ENCODE assay signal across 9 cellular contexts in the genomic region with DNA sequence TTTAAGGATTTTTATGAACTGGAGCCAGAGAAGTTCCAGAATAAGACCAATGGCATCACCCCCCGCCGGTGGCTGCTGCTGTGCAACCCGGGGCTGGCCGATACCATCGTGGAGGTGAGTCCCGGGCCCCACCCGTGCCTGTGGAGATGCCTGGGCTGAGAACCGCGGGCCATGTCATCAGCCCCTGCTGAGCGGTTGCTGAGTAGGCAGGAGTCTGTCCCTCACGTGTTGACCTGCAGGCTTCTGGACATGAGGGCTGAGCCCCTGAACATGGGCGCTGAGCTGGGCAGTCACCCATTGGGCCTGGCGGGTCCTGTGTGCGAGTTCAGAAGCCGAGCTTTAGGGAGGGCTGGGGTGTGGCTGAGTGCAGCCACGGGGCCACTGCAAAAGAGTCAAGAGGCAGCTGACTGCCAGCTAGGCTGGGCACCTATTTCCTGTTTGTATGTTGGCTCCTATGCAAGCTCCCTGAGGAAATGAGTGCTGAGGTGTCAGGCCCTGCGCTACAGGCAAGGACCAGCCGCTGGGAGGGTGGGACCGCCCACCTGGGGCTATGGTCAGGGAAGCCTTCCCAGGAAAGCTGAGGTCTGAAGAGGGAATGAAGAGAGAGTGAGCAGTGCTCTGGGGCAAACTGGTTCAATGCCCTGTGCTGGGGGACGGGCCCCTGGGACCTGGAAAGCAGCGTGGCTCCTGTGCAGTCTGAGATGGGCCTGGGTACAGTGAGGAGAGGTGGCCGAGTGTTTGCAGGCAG. TPM values are rescaled to one million over a fixed set of nuclear protein-coding genes. Genes with fewer than 3 reads are reported as not detected.
DNase-seq lines count a peak whose midpoint lies in the region; ATAC-seq and TF ChIP-seq lines count a peak whose summit lies in the region.
"Had no signal": no experiment of that assay in that cellular context is flagged by ENCODE, and none has a peak within 500 bp of the region (broad histone marks: within the 10 kb centered on the region; RNA-seq: fewer than 3 reads in every experiment).

No MANE protein-coding gene starts in this region.

- DNase-seq in sigmoid colon (peak; percentile 67), SW480 (ENCODE audit: low spot score) (no peak), AG08396 (ENCODE audit: low spot score) (no peak)
- DNase-seq: NCI-H1694 treated with DMSO at 0.1 percent for 48 hours had no signal

- TF ChIP-seq EP300 in sigmoid colon (IDR thresholded peaks at IDR 0.05): no peak

- ATAC-seq in GM21423 (IDR thresholded peaks at IDR 0.05; ENCODE audit: unreplicated experiment) (peak; percentile 9), HG03521 (IDR thresholded peaks at IDR 0.05; ENCODE audit: unreplicated experiment) (no peak)

- H3K36me3 ChIP-seq in KOPT-K1 (ENCODE audit: insufficient read depth, low read length) (peaks cover 85% of the 10 kb centered on the region), duodenal mucosa (ENCODE audit: control insufficient read depth in 1 of 2, insufficient read depth in 2 of 2, low read length in 2 of 2) (peaks cover 28 to 86% of the 10 kb centered on the region in 2 donors), sigmoid colon (peaks cover 65 to 100% (median 88%) of the 10 kb centered on the region in 4 donors)

- H3K4me1 ChIP-seq in duodenal mucosa (ENCODE audit: control insufficient read depth in 1 of 2, insufficient read depth in 2 of 2, low read length in 2 of 2) (no peaks in the 10 kb centered on the region), sigmoid colon (peaks cover 0 to 13% (median 6%) of the 10 kb centered on the region in 4 donors)

- no peak overlapping the region for H3K9ac ChIP-seq in duodenal mucosa (ENCODE audit: low read depth in 1 of 2, low read length in 2 of 2)

- H3K27me3 ChIP-seq in duodenal mucosa (ENCODE audit: control insufficient read depth in 1 of 2, insufficient read depth in 2 of 2, low read length in 2 of 2) (no peaks in the 10 kb centered on the region), sigmoid colon (no peaks in the 10 kb centered on the region)
- H3K27me3 ChIP-seq: cardiac muscle cell had no signal

- peak overlapping the region; percentile 32 for H3K27ac ChIP-seq in KOPT-K1 (ENCODE audit: low read depth, low read length, poor library complexity, severe bottlenecking)
- peak overlapping the region; percentile 25 for H3K27ac ChIP-seq in duodenal mucosa (ENCODE audit: low read depth, low read length)
- peak overlapping the region; percentile 8 to 37 (median 21) for H3K27ac ChIP-seq in sigmoid colon
- H3K27ac ChIP-seq: cardiac muscle cell had no signal

- intact Hi-C loops in sigmoid colon (cut with DNase I): no loop called here

- TF ChIP-seq CTCF in sigmoid colon (IDR thresholded peaks at IDR 0.05): no peak

- no peak for TF ChIP-seq POLR2A in sigmoid colon (IDR thresholded peaks at IDR 0.05)

- H3K4me3 ChIP-seq in duodenal mucosa (ENCODE audit: low read depth in 1 of 2, low read length in 2 of 2) (no peak overlapping the region), sigmoid colon (no peak overlapping the region)
- H3K4me3 ChIP-seq: cardiac muscle cell had no signal

- H3K9me3 ChIP-seq in KOPT-K1 (ENCODE audit: insufficient read depth, low read length, poor library complexity, severe bottlenecking) (no peaks in the 10 kb centered on the region), duodenal mucosa (ENCODE audit: control insufficient read depth in 1 of 2, low read length in 2 of 2) (no peaks in the 10 kb centered on the region), sigmoid colon (no peaks in the 10 kb centered on the region)

- 90 to 91% methylated on average over 22 of the region's 22 CpGs for WGBS in sigmoid colon, 2 donors

RNA-seq across cellular contexts. Expression of a gene that starts 34.3 kb away (rescaled TPM):
- 100 to 1,000 TPM; 147 to 317 (median 226) TPM for total RNA-seq in sigmoid colon
- 100 to 1,000 TPM in 2 of 3 donors, 10 to 100 TPM in 1; 45.6 to 198 (median 163) TPM for polyA plus RNA-seq in sigmoid colon
